In genomic region chr16:74760007-74760767, GRCh38 we compare ENCODE assay signal across 13 cellular contexts. TPM values are rescaled to one million over a fixed set of nuclear protein-coding genes. Genes with fewer than 3 reads are reported as not detected.
DNase-seq lines count a peak whose midpoint lies in the region; ATAC-seq and TF ChIP-seq lines count a peak whose summit lies in the region.
"Had no signal": no experiment of that assay in that cellular context is flagged by ENCODE, and none has a peak within 500 bp of the region (broad histone marks: within the 10 kb centered on the region; RNA-seq: fewer than 3 reads in every experiment).

No MANE protein-coding gene starts in this region.

- H3K9ac ChIP-seq in mammary epithelial cell (ENCODE audit: insufficient read depth, low read length): no peak overlapping the region

- TF ChIP-seq CTCF in mammary epithelial cell (conservative IDR thresholded peaks at IDR 0.05 in 1 of 2, IDR thresholded peaks at IDR 0.05 in 1 of 2; ENCODE audit: extremely low read depth in 1 of 2, insufficient read depth in 1 of 2, low read depth in 1 of 2, low read length in 2 of 2): no peak
- TF ChIP-seq CTCF in breast epithelium (IDR thresholded peaks at IDR 0.05): no peak
- no peak for TF ChIP-seq CTCF in dorsolateral prefrontal cortex (IDR thresholded peaks at IDR 0.05 in 54 of 56, conservative IDR thresholded peaks at IDR 0.05 in 2 of 56; ENCODE audit: low read depth in 1 of 56, partially characterized antibody in 56 of 56)
- no peak for TF ChIP-seq CTCF in stomach (IDR thresholded peaks at IDR 0.05)

- TF ChIP-seq POLR2A in breast epithelium (IDR thresholded peaks at IDR 0.05) (no peak), stomach (IDR thresholded peaks at IDR 0.05) (no peak)

- H3K4me3 ChIP-seq in mammary epithelial cell (replicated peaks in 1 of 3; ENCODE audit: insufficient read depth in 1 of 3, low read depth in 2 of 3, low read length in 3 of 3) (no peak overlapping the region), breast epithelium (no peak overlapping the region), dorsolateral prefrontal cortex (no peak overlapping the region), stomach (no peak overlapping the region)
- H3K4me3 ChIP-seq: right lobe of liver had no signal

- WGBS in mammary epithelial cell (ENCODE audit: low coverage, missing lambda C conversion rate): 80% methylated on average over 11 of the region's 11 CpGs
- 77 to 81% (median 78%) methylated on average over 11 of the region's 11 CpGs for WGBS in stomach, 5 donors

- intact Hi-C loops in mammary epithelial cell (cut with micrococcal nuclease) (no loop called here), breast epithelium (cut with DNase I; ENCODE audit: low total_unique reads) (no loop called here), dorsolateral prefrontal cortex (cut with DNase I) (no loop called here), stomach (cut with DNase I; ENCODE audit: low total_unique reads) (no loop called here)

- H3K27ac ChIP-seq in mammary epithelial cell (ENCODE audit: insufficient read depth, low read depth, low read length) (no peak overlapping the region), breast epithelium (no peak overlapping the region), dorsolateral prefrontal cortex (peak overlapping the region in 33 of 59 donors; percentile 6 to 100 (median 54)), stomach (peak overlapping the region; percentile 14 to 39 (median 27))
- H3K27ac ChIP-seq: right lobe of liver had no signal

- BruUV-seq in mammary epithelial cell (replicated peaks; lab: Mats Ljungman, UMichigan): no TSS peak

- dilution Hi-C loops in mammary epithelial cell (cut with HindIII; ENCODE audit: low sequenced_read_pairs): loop anchor here (5.0 kb wide), 1 partner anchor 62 kb away; no protein-coding TSS in a partner anchor

- CTCF ChIA-PET in mammary epithelial cell (lab: Charles Lee; ENCODE audit: low non-redundant PET): no interaction called here

- H3K36me3 ChIP-seq in mammary epithelial cell (ENCODE audit: insufficient read depth, low read length) (no peaks in the 10 kb centered on the region), breast epithelium (no peaks in the 10 kb centered on the region), stomach (no peaks in the 10 kb centered on the region)
- H3K36me3 ChIP-seq: right lobe of liver had no signal

- H2AFZ ChIP-seq in mammary epithelial cell (ENCODE audit: low read depth, low read length): no peak overlapping the region

- DNase-seq in mammary epithelial cell: peak; percentile 11
- no peak for DNase-seq in breast epithelium (ENCODE audit: low spot score in 2 of 2)
- DNase-seq in dorsolateral prefrontal cortex: peak in 2 of 10 donors; percentile 4 to 12
- DNase-seq in stomach: no peak
- DNase-seq in SW480 (ENCODE audit: low spot score): no peak
- no peak for DNase-seq in cerebellar nuclear complex (lab: John Stamatoyannopoulos, UW)
- no peak for DNase-seq in ecto neural progenitor cell (ENCODE audit: low spot score)
- DNase-seq: activated naive CD8-positive, alpha-beta T cell treated with anti-CD3 and anti-CD28 coated beads for 36 hours; AML-193; effector CD8-positive, alpha-beta T cell; NCI-H2171 treated with DMSO at 0.1 percent for 48 hours had no signal

- in situ Hi-C loops in mammary epithelial cell (cut with MboI; ENCODE audit: low sequenced_read_pairs in 2 of 2): no loop called here

- H3K79me2 ChIP-seq in mammary epithelial cell (ENCODE audit: insufficient read depth, low read length): no peaks in the 10 kb centered on the region

- no peaks in the 10 kb centered on the region for H3K4me1 ChIP-seq in mammary epithelial cell (ENCODE audit: insufficient read depth, low read length)
- H3K4me1 ChIP-seq in breast epithelium: no peaks in the 10 kb centered on the region
- H3K4me1 ChIP-seq in stomach: peaks cover 0 to 16% (median 3%) of the 10 kb centered on the region in 4 donors
- H3K4me1 ChIP-seq: right lobe of liver had no signal

- H3K27me3 ChIP-seq in mammary epithelial cell (ENCODE audit: insufficient read depth, low read length) (no peaks in the 10 kb centered on the region), breast epithelium (no peaks in the 10 kb centered on the region), dorsolateral prefrontal cortex (peaks cover 0 to 16% (median 0%) of the 10 kb centered on the region in 45 donors), stomach (peaks cover 0 to 5% (median 0%) of the 10 kb centered on the region in 3 donors)
- H3K27me3 ChIP-seq: right lobe of liver had no signal

- H3K9me3 ChIP-seq in mammary epithelial cell (replicated peaks; ENCODE audit: insufficient read depth, low read length) (no peaks in the 10 kb centered on the region), breast epithelium (no peaks in the 10 kb centered on the region), stomach (no peaks in the 10 kb centered on the region)
- H3K9me3 ChIP-seq: right lobe of liver had no signal

- TF ChIP-seq EP300 in stomach (IDR thresholded peaks at IDR 0.05): no peak

- peak; percentile 52 for ATAC-seq in HG03558 (IDR thresholded peaks at IDR 0.05; ENCODE audit: extremely low read depth, unreplicated experiment)

- no peaks in the 10 kb centered on the region for H4K20me1 ChIP-seq in mammary epithelial cell (ENCODE audit: insufficient read depth, low read length)

- H3K4me2 ChIP-seq in mammary epithelial cell (ENCODE audit: insufficient read depth, low read depth, low read length): no peak overlapping the region

RNA-seq across cellular contexts. Expression of gene FA2H, which starts 14.4 kb away (rescaled TPM):
- total RNA-seq in mammary epithelial cell (not detected), breast epithelium (1 to 10 TPM in 1 of 3 donors, under 1 TPM in 1, not detected in 1; 0.33 to 1.8 TPM), dorsolateral prefrontal cortex (100 to 1,000 TPM in 11 of 120 experiments, 10 to 100 TPM in 106, 1 to 10 TPM in 3; 7.4 to 185 (median 44.7) TPM), stomach (10 to 100 TPM in 4 of 5 donors, 1 to 10 TPM in 1; 1.8 to 64.2 (median 29.2) TPM)
- polyA plus RNA-seq in mammary epithelial cell (0.44 TPM), stomach (10 to 100 TPM in 2 of 3 donors, 1 to 10 TPM in 1; 9.4 to 16.2 (median 15.0) TPM)
- not detected for polyA minus RNA-seq in mammary epithelial cell
- total RNA-seq: activated naive CD8-positive, alpha-beta T cell treated with anti-CD3 and anti-CD28 coated beads for 36 hours had no signal

RNA-seq across cellular contexts. Expression of gene MLKL, which starts 59.5 kb away (rescaled TPM):
- total RNA-seq in mammary epithelial cell (10 to 100 TPM in 1 of 2 donors, 1 to 10 TPM in 1; 3.3 to 16.6 TPM), breast epithelium (10 to 100 TPM; 13.3 to 22.6 (median 14.9) TPM), dorsolateral prefrontal cortex (10 to 100 TPM in 13 of 120 experiments, 1 to 10 TPM in 107; 1.3 to 18.4 (median 4.9) TPM), stomach (10 to 100 TPM in 3 of 5 donors, 1 to 10 TPM in 2; 6.7 to 23.3 (median 11.6) TPM)
- polyA plus RNA-seq in mammary epithelial cell (11.7 TPM), stomach (10 to 100 TPM in 1 of 3 donors, 1 to 10 TPM in 2; 7.3 to 17.4 (median 8.1) TPM)
- 16.9 TPM for polyA minus RNA-seq in mammary epithelial cell

Comparison
In these comparisons a context has a peak if more than half of its experiments do, and no peak if none do; other contexts are left out.
1. H3K27ac ChIP-seq: peak in dorsolateral prefrontal cortex (33 of 59) and stomach (5 of 5); none in mammary epithelial cell (single experiment) and breast epithelium (0 of 2).